ENCODE assay signal across 17 cellular contexts in genomic region chr6:105161411-105161810, GRCh38. TPM values are rescaled to one million over a fixed set of nuclear protein-coding genes. Genes with fewer than 3 reads are reported as not detected.
DNase-seq lines count a peak whose midpoint lies in the region; ATAC-seq and TF ChIP-seq lines count a peak whose summit lies in the region.
"Had no signal": no experiment of that assay in that cellular context is flagged by ENCODE, and none has a peak within 500 bp of the region (broad histone marks: within the 10 kb centered on the region; RNA-seq: fewer than 3 reads in every experiment).

No MANE protein-coding gene starts in this region.

- H3K27me3 ChIP-seq in gastrocnemius medialis = no peaks in the 10 kb centered on the region
- H3K27me3 ChIP-seq in thyroid gland = no peaks in the 10 kb centered on the region

- peaks cover 42% of the 10 kb centered on the region for H3K4me1 Mint-ChIP-seq in nephron
- H3K4me1 Mint-ChIP-seq: CD14-positive monocyte; CD8-positive, alpha-beta memory T cell had no signal

- H3K9me3 ChIP-seq in HEK293 (ENCODE audit: control insufficient read depth, insufficient read depth, low read depth, low read length) (no peaks in the 10 kb centered on the region), gastrocnemius medialis (no peaks in the 10 kb centered on the region), thyroid gland (no peaks in the 10 kb centered on the region)
- H3K9me3 ChIP-seq: Caco-2 had no signal

- no peak for TF ChIP-seq POLR2A in gastrocnemius medialis (IDR thresholded peaks at IDR 0.05)
- TF ChIP-seq POLR2A in thyroid gland (IDR thresholded peaks at IDR 0.05) = no peak

- TF ChIP-seq CTCF in HEK293 (tag by site-specific recombination; IDR thresholded peaks at IDR 0.05) = no peak
- no peak for TF ChIP-seq CTCF in nephron (IDR thresholded peaks at IDR 0.05; ENCODE audit: unreplicated experiment in 3 of 3)
- no peak for TF ChIP-seq CTCF in gastrocnemius medialis (IDR thresholded peaks at IDR 0.05 in 4 of 5, conservative IDR thresholded peaks at IDR 0.05 in 1 of 5)
- TF ChIP-seq CTCF in thyroid gland (IDR thresholded peaks at IDR 0.05) = no peak

- H3K4me1 ChIP-seq in HEK293 (ENCODE audit: control insufficient read depth, insufficient read depth, low read length) (peaks cover 6% of the 10 kb centered on the region; the same call in 1 of the 2 replicates), gastrocnemius medialis (peaks cover 59 to 62% of the 10 kb centered on the region in 2 donors), thyroid gland (no peaks in the 10 kb centered on the region)
- H3K4me1 ChIP-seq: Caco-2 had no signal

- H3K4me3 ChIP-seq in HEK293 (ENCODE audit: low read depth, low read length) (no peak overlapping the region), gastrocnemius medialis (no peak overlapping the region), thyroid gland (replicated peaks in 1 of 3) (no peak overlapping the region)

- peak; percentile 11 to 43 for ATAC-seq in gastrocnemius medialis

- in situ Hi-C loops in gastrocnemius medialis (cut with MboI; ENCODE audit: low sequenced_read_pairs in 4 of 4) = loop anchor here in 1 of 4 donors (10.0 kb wide), 1 partner anchor 163 kb away; no protein-coding TSS in a partner anchor

- 74 to 75% methylated on average over 4 of the region's 4 CpGs for WGBS in thyroid gland, 2 donors

- peak overlapping the region; percentile 36 to 63 (median 52) for H3K27ac Mint-ChIP-seq in nephron
- H3K27ac Mint-ChIP-seq: CD14-positive monocyte; CD8-positive, alpha-beta memory T cell; H9; HFFc6 had no signal

- peak overlapping the region in 1 of 3 experiments; percentile 31 for H3K4me3 Mint-ChIP-seq in nephron
- H3K4me3 Mint-ChIP-seq: CD14-positive monocyte; CD8-positive, alpha-beta memory T cell; H9; HFFc6 had no signal

- intact Hi-C loops in gastrocnemius medialis (cut with DNase I; ENCODE audit: low total_unique reads) = loop anchor here (2.0 to 10.0 kb wide), 2 partner anchors 25 to 633 kb away; a partner anchor contains a TSS
- intact Hi-C loops in thyroid gland (cut with DNase I) = no loop called here

- POLR2A ChIA-PET in HEK293 (lab: Yijun Ruan, JAX) = no interaction called here

- H3K36me3 Mint-ChIP-seq in nephron (ENCODE audit: low read depth) = no peaks in the 10 kb centered on the region
- H3K36me3 Mint-ChIP-seq: CD14-positive monocyte; CD8-positive, alpha-beta memory T cell had no signal

- DNase-seq in fibroblast of gingiva (ENCODE audit: low read depth) (peak; percentile 39), gastrocnemius medialis (peak; percentile 9 to 28), middle frontal gyrus (ENCODE audit: extremely low spot score, low spot score) (no peak), thyroid gland (no peak), NCI-H1092 (lab: John Stamatoyannopoulos, UW) (no peak)
- DNase-seq in stimulated activated naive CD4-positive, alpha-beta T cell treated with Interleukin-2 at 50 U/mL for 16 hours (lab: John Stamatoyannopoulos, UW) = no peak
- DNase-seq: Caco-2; CD8-positive, alpha-beta memory T cell; DND-41; GDM1; GOT3; H9; HFFc6 had no signal

- H3K9me3 Mint-ChIP-seq in nephron = no peaks in the 10 kb centered on the region
- H3K9me3 Mint-ChIP-seq: CD14-positive monocyte; CD8-positive, alpha-beta memory T cell; H9; HFFc6 had no signal

- H3K27me3 Mint-ChIP-seq in nephron (ENCODE audit: low read depth) = no peaks in the 10 kb centered on the region

- H3K27ac ChIP-seq in HEK293 (ENCODE audit: extremely low read depth, low read depth, low read length) (no peak overlapping the region), gastrocnemius medialis (peak overlapping the region; percentile 89 to 93 (median 91)), thyroid gland (no peak overlapping the region)
- H3K27ac ChIP-seq: 22Rv1 had no signal

- CTCF ChIA-PET in HEK293 (lab: Yijun Ruan, JAX) = no interaction called here

- H3K36me3 ChIP-seq in HEK293 (ENCODE audit: control insufficient read depth in 2 of 2, insufficient read depth in 1 of 2, low read length in 2 of 2) (peaks cover 0 to 9% of the 10 kb centered on the region in 2 experiments), gastrocnemius medialis (peaks cover 0 to 23% of the 10 kb centered on the region in 2 donors), thyroid gland (no peaks in the 10 kb centered on the region)

TF ChIP-seq in HEK293, 187 proteins besides CTCF, POLR2A, EP300 and RAD21:
- TF ChIP-seq SP2 (tag by site-specific recombination; IDR thresholded peaks at IDR 0.05) (no peak), YY1 (tag by site-specific recombination; IDR thresholded peaks at IDR 0.05) (no peak), TRIM28 (IDR thresholded peaks at IDR 0.05; ENCODE audit: borderline replicate concordance, low read length) (0 out of 2 replicates have a peak, but pooled peaks have one; percentile 27), ZNF354C (tag by site-specific recombination; IDR thresholded peaks at IDR 0.05; ENCODE audit: borderline replicate concordance, low read depth) (no peak), ZNF580 (tag by site-specific recombination; IDR thresholded peaks at IDR 0.05) (no peak)
TF ChIP-seq in HEK293: peak in this region for 1.

RNA-seq across cellular contexts. Expression of gene POPDC3, which starts 18.4 kb away (rescaled TPM):
- total RNA-seq in gastrocnemius medialis (100 to 1,000 TPM; 105 to 218 (median 179) TPM), thyroid gland (under 1 TPM in 1 of 4 donors, not detected in 3; 0.33 TPM)
- total RNA-seq: CD8-positive, alpha-beta memory T cell had no signal

Comparison
In these comparisons a context has a peak if more than half of its experiments do, and no peak if none do; other contexts are left out.
1. H3K27ac ChIP-seq: peak in gastrocnemius medialis (4 of 4); none in HEK293 (single experiment) and thyroid gland (0 of 3).
2. DNase-seq: peak in fibroblast of gingiva (single experiment) and gastrocnemius medialis (2 of 2); none in middle frontal gyrus (single experiment), thyroid gland (0 of 2), NCI-H1092 (single experiment) and stimulated activated naive CD4-positive, alpha-beta T cell treated with Interleukin-2 at 50 U/mL for 16 hours (single experiment).
3. RNA of gene POPDC3, which starts 18.4 kb away (total RNA-seq): 105 to 218 TPM in gastrocnemius medialis; 0.33 TPM in thyroid gland; every median in the first group is over 10 times any median in the second.